In the genomic region with DNA sequence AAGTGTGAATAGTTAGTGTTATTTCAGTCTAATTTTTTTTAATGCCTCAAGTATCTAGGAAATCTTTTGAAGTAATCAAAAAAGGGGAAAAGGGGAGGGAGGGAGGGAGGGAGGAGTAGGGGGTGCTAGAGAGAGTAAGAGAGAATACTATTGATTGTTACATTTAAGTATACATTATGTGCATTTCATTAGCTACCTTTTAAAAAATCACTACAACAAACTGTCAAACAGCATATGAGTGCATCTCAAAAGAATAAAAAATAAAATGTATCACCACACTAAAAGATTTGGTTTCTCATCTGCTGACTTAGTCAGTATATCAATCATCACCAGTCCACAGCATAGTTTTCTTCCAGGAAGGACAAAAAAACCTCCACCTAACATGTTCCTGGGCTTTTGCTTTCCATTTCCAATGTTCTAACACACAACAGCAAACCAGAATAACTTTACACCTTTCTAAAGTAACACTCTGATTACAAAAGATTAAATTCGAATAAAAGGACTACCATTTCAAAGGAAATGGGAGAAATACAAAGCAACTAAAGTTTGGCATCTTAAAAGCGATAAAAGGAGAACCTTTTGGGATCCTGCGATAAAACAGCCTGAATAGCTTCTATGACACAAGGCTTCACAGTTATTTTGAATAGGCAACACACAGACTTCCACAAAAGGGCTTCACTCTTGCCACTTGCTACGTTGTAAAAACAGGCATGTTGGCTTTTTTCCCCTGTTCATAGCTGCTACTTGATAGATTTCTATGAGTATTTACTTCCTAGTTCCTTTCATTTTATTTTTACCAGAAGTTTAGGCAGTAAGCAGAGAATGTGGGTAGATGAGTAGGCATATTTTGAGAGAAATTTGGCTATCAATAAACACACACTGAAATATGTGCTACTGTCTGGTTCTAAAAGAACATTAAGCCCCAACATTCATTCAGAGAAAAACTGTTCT, we compare ENCODE assay signal across 8 cellular contexts.
DNase-seq lines count a peak whose midpoint lies in the region; ATAC-seq, FAIRE-seq and TF ChIP-seq lines count a peak whose summit lies in the region.

No MANE protein-coding gene starts in this region.

- H3K27ac ChIP-seq in kidney (ENCODE audit: low read depth in 2 of 2, low read length in 2 of 2) (peak overlapping the region; percentile 80 to 91), spleen (peak overlapping the region in 5 of 8 donors; percentile 3 to 71 (median 49))

- peak; percentile 57 for FAIRE-seq in H54 (lab: Jason Lieb, UNC)
- no peak for FAIRE-seq in kidney (lab: Jason Lieb, UNC)

- CTCF ChIA-PET in activated CD4-positive, alpha-beta T cell treated with anti-CD3 and anti-CD28 coated beads, Interleukin-2, amount 10 ng/mL, durations not matched to agents 7 days and 5 days (lab: Charles Lee) = interaction anchor here (1.6 kb wide), 1 partner anchor 15 kb away, joined by 3 read pairs; no protein-coding TSS in a partner anchor

- no peaks in the 10 kb centered on the region for H3K9me3 Mint-ChIP-seq in brain
- no peaks in the 10 kb centered on the region for H3K9me3 Mint-ChIP-seq in activated CD4-positive, alpha-beta T cell treated with anti-CD3 and anti-CD28 coated beads, Interleukin-2, amount 10 ng/mL, durations not matched to agents 7 days and 5 days

- no peak overlapping the region for H3K4me3 ChIP-seq in kidney (ENCODE audit: low read length in 2 of 2)
- no peak overlapping the region for H3K4me3 ChIP-seq in spleen

- no peaks in the 10 kb centered on the region for H3K27me3 Mint-ChIP-seq in brain
- H3K27me3 Mint-ChIP-seq in activated CD4-positive, alpha-beta T cell treated with anti-CD3 and anti-CD28 coated beads, Interleukin-2, amount 10 ng/mL, durations not matched to agents 7 days and 5 days = no peaks in the 10 kb centered on the region

- TF ChIP-seq POLR2A in H54 (IDR thresholded peaks at IDR 0.05; ENCODE audit: low read depth, low read length) (no peak), spleen (IDR thresholded peaks at IDR 0.05) (no peak)

- peaks cover 21% of the 10 kb centered on the region for H3K36me3 Mint-ChIP-seq in brain
- no peaks in the 10 kb centered on the region for H3K36me3 Mint-ChIP-seq in activated CD4-positive, alpha-beta T cell treated with anti-CD3 and anti-CD28 coated beads, Interleukin-2, amount 10 ng/mL, durations not matched to agents 7 days and 5 days (ENCODE audit: low read depth)

- ATAC-seq in HG03354 (IDR thresholded peaks at IDR 0.05; ENCODE audit: poor library complexity, severe bottlenecking, unreplicated experiment) = no peak
- ATAC-seq in HG02678 (IDR thresholded peaks at IDR 0.05; ENCODE audit: unreplicated experiment) = no peak

- H3K4me3 Mint-ChIP-seq in brain = peak overlapping the region in 2 of 5 experiments; percentile 51 to 68
- no peak overlapping the region for H3K4me3 Mint-ChIP-seq in activated CD4-positive, alpha-beta T cell treated with anti-CD3 and anti-CD28 coated beads, Interleukin-2, amount 10 ng/mL, durations not matched to agents 7 days and 5 days

- H3K27me3 ChIP-seq in spleen (replicated peaks in 1 of 7) = no peaks in the 10 kb centered on the region

- no peak for DNase-seq in H54 (ENCODE audit: insufficient read length, low spot score)
- DNase-seq in kidney = no peak
- DNase-seq in spleen = no peak
- DNase-seq in activated CD4-positive, alpha-beta T cell treated with anti-CD3 and anti-CD28 coated beads, Interleukin-2, amount 10 ng/mL, durations not matched to agents 7 days and 5 days = no peak
- DNase-seq in posterior cingulate gyrus = no peak

- no peak for TF ChIP-seq CTCF in brain (conservative IDR thresholded peaks at IDR 0.05)
- no peak for TF ChIP-seq CTCF in kidney (IDR thresholded peaks at IDR 0.05; ENCODE audit: borderline replicate concordance, extremely low read depth, insufficient read depth)
- no peak for TF ChIP-seq CTCF in spleen (IDR thresholded peaks at IDR 0.05 in 8 of 11, conservative IDR thresholded peaks at IDR 0.05 in 3 of 11)

- H3K36me3 ChIP-seq in kidney (ENCODE audit: control insufficient read depth in 1 of 2, insufficient read depth in 2 of 2, low read length in 2 of 2) (peaks cover 9 to 18% of the 10 kb centered on the region in 2 donors), spleen (no peaks in the 10 kb centered on the region)

- H3K9me3 ChIP-seq in kidney (ENCODE audit: control insufficient read depth in 1 of 2, low read length in 2 of 2) = no peaks in the 10 kb centered on the region
- H3K9me3 ChIP-seq in spleen = no peaks in the 10 kb centered on the region

- H3K4me1 Mint-ChIP-seq in brain = peaks cover 26% of the 10 kb centered on the region
- H3K4me1 Mint-ChIP-seq in activated CD4-positive, alpha-beta T cell treated with anti-CD3 and anti-CD28 coated beads, Interleukin-2, amount 10 ng/mL, durations not matched to agents 7 days and 5 days = no peaks in the 10 kb centered on the region

- POLR2A ChIA-PET in activated CD4-positive, alpha-beta T cell treated with anti-CD3 and anti-CD28 coated beads, Interleukin-2, amount 10 ng/mL, durations not matched to agents 7 days and 5 days (lab: Charles Lee) = no interaction called here

- peaks cover 6% of the 10 kb centered on the region in 2 donors for H3K4me1 ChIP-seq in kidney (ENCODE audit: control insufficient read depth in 1 of 2, insufficient read depth in 1 of 2, low read depth in 1 of 2, low read length in 2 of 2)
- peaks cover 0 to 17% (median 6%) of the 10 kb centered on the region in 6 donors for H3K4me1 ChIP-seq in spleen

- H3K9ac ChIP-seq in kidney (ENCODE audit: low read length in 2 of 2) = no peak overlapping the region

- WGBS in spleen, 5 donors = 42 to 51% (median 45%) methylated on average over 4 of the region's 4 CpGs

- intact Hi-C loops in kidney (cut with DNase I) (no loop called here), spleen (cut with DNase I; ENCODE audit: low total_unique reads) (no loop called here), posterior cingulate gyrus (cut with DNase I) (no loop called here)

- H3K27ac Mint-ChIP-seq in brain = peak overlapping the region in 4 of 5 experiments; percentile 13 to 82 (median 76)
- H3K27ac Mint-ChIP-seq in activated CD4-positive, alpha-beta T cell treated with anti-CD3 and anti-CD28 coated beads, Interleukin-2, amount 10 ng/mL, durations not matched to agents 7 days and 5 days = no peak overlapping the region
